21 cellular contexts compared by ENCODE assay signal in genomic region chr7:127501817-127502216, GRCh38.
A peak's percentile ranks its signal among the peaks of the same experiment; 100 is the strongest.
DNase-seq lines count a peak whose midpoint lies in the region; ATAC-seq, FAIRE-seq and TF ChIP-seq lines count a peak whose summit lies in the region.
"Had no signal": no experiment of that assay in that cellular context is flagged by ENCODE, and none has a peak within 500 bp of the region (broad histone marks: within the 10 kb centered on the region; RNA-seq: fewer than 3 reads in every experiment).

No MANE protein-coding gene starts in this region.

- ATAC-seq in WTC11, result no peak
- no peak for ATAC-seq in HG02840 (IDR thresholded peaks at IDR 0.05; ENCODE audit: low FRiP score, unreplicated experiment)

- POLR2A ChIA-PET in WTC11 (lab: Charles Lee), result no interaction called here

- CTCF ChIA-PET in WTC11 (lab: Charles Lee), result no interaction called here

- DNase-seq in WTC11 (ENCODE audit: low spot score) (no peak), NCI-H187 (lab: John Stamatoyannopoulos, UW) (no peak)
- DNase-seq: ACHN; BE2C; C1 segment of cervical spinal cord; CD4-positive, alpha-beta memory T cell; CD4-positive, CD25-positive, alpha-beta regulatory T cell; CD8-positive, alpha-beta memory T cell; COR-L47; DMS 273 treated with DMSO at 0.1 percent for 48 hours; DMS153; DMS79; DND-41; EL; GF-D8 had no signal

- H3K27ac Mint-ChIP-seq in WTC11, result no peak overlapping the region
- H3K27ac Mint-ChIP-seq: CD14-positive monocyte; CD4-positive, CD25-positive, alpha-beta regulatory T cell; CD8-positive, alpha-beta memory T cell had no signal

- H3K27me3 Mint-ChIP-seq in WTC11 (ENCODE audit: low read depth), result peaks cover 60% of the 10 kb centered on the region

- no peaks in the 10 kb centered on the region for H3K9me3 Mint-ChIP-seq in WTC11
- H3K9me3 Mint-ChIP-seq: CD14-positive monocyte; CD4-positive, alpha-beta memory T cell had no signal

- peak; percentile 67 for FAIRE-seq in A204.1 (lab: Jason Lieb, UNC)
- peak; percentile 64 for FAIRE-seq in colon (lab: Jason Lieb, UNC)
- FAIRE-seq: GM12891, GM19239 had no signal

- H3K36me3 Mint-ChIP-seq in WTC11, result no peaks in the 10 kb centered on the region
- H3K36me3 Mint-ChIP-seq: CD14-positive monocyte; CD4-positive, alpha-beta memory T cell; CD4-positive, CD25-positive, alpha-beta regulatory T cell; CD8-positive, alpha-beta memory T cell had no signal

- no peak overlapping the region for H3K4me3 Mint-ChIP-seq in WTC11
- H3K4me3 Mint-ChIP-seq: CD14-positive monocyte; CD4-positive, alpha-beta memory T cell; CD4-positive, CD25-positive, alpha-beta regulatory T cell; CD8-positive, alpha-beta memory T cell had no signal

- no peaks in the 10 kb centered on the region for H3K4me1 Mint-ChIP-seq in WTC11
- H3K4me1 Mint-ChIP-seq: CD14-positive monocyte; CD4-positive, alpha-beta memory T cell; CD4-positive, CD25-positive, alpha-beta regulatory T cell; CD8-positive, alpha-beta memory T cell had no signal

- TF ChIP-seq CTCF in WTC11 (IDR thresholded peaks at IDR 0.05), result no peak

TF ChIP-seq in WTC11, 78 proteins besides CTCF, POLR2A, EP300 and RAD21:
- TF ChIP-seq MLX (CRISPR knock-in tag; IDR thresholded peaks at IDR 0.05) (no peak), HMGA2 (CRISPR knock-in tag; IDR thresholded peaks at IDR 0.05) (peak; percentile 82)
